In genomic region chr16:56681939-56682702, GRCh38 we compare ENCODE assay signal across 8 cellular contexts. TPM values are rescaled to one million over a fixed set of nuclear protein-coding genes. Genes with fewer than 3 reads are reported as not detected.
DNase-seq lines count a peak whose midpoint lies in the region; ATAC-seq, FAIRE-seq and TF ChIP-seq lines count a peak whose summit lies in the region.

Gene MT1X, plus strand, starts transcription at chr16:56682470. Its CDS starts 71 bp downstream, at chr16:56682541.

- H3K4me1 ChIP-seq in pancreas (peaks cover 0 to 15% (median 3%) of the 10 kb centered on the region in 3 donors), tibial artery (peaks cover 0 to 39% (median 10%) of the 10 kb centered on the region in 4 donors)

- FAIRE-seq in pancreas (lab: Jason Lieb, UNC), result no peak

- whole genome bisulfite sequencing in pancreas, 2 donors, result 1% methylated on average over 46 to 49 of the region's 49 CpGs

- TF ChIP-seq CTCF in GM10248 (IDR thresholded peaks at IDR 0.05; ENCODE audit: control extremely low read depth, extremely low read depth, low read depth, missing control alignments) (no peak), NB4 (IDR thresholded peaks at IDR 0.05; ENCODE audit: low read depth, low read length) (no peak), pancreas (IDR thresholded peaks at IDR 0.05) (no peak), tibial artery (IDR thresholded peaks at IDR 0.05) (no peak)

- peak within 1 kb of the TSS; percentile 94 for H3K4me3 Mint-ChIP-seq in activated naive CD8-positive, alpha-beta T cell

- H3K27ac ChIP-seq in pancreas, result peak within 1 kb of the TSS; percentile 20 to 80 (median 62)
- H3K27ac ChIP-seq in tibial artery, result peak within 1 kb of the TSS; percentile 87 to 88

- ATAC-seq in HG02571 (IDR thresholded peaks at IDR 0.05; ENCODE audit: unreplicated experiment), result peak; percentile 97
- peak; percentile 91 to 98 (median 92) for ATAC-seq in pancreas

- peak within 1 kb of the TSS; percentile 96 for H3K27ac Mint-ChIP-seq in activated naive CD8-positive, alpha-beta T cell

- POLR2A ChIA-PET in GM10248 (lab: Yijun Ruan, JAX), result no interaction called here

- H3K27me3 ChIP-seq in pancreas (no peaks in the 10 kb centered on the region), tibial artery (no peaks in the 10 kb centered on the region)

- H3K4me3 ChIP-seq in NB4 (ENCODE audit: low read depth, low read length), result peak within 1 kb of the TSS; percentile 77
- peak within 1 kb of the TSS; percentile 52 to 74 (median 68) for H3K4me3 ChIP-seq in pancreas
- H3K4me3 ChIP-seq in tibial artery, result peak within 1 kb of the TSS; percentile 80 to 82

- intact Hi-C loops in head of caudate nucleus (cut with DNase I) (no loop called here), pancreas (cut with DNase I) (no loop called here), tibial artery (cut with DNase I; ENCODE audit: low total_unique reads) (loop anchor here (5.0 kb wide), 1 partner anchor 75 kb away; the partner anchor contains the start of gene MT2A)

- no peaks in the 10 kb centered on the region for H3K9me3 Mint-ChIP-seq in activated naive CD8-positive, alpha-beta T cell (ENCODE audit: low read depth)

- H3K9me3 ChIP-seq in pancreas (no peaks in the 10 kb centered on the region), tibial artery (peaks cover 0 to 9% (median 0%) of the 10 kb centered on the region in 3 donors)

- H3K36me3 Mint-ChIP-seq in activated naive CD8-positive, alpha-beta T cell, result peaks cover 5% of the 10 kb centered on the region

- peaks cover 20% of the 10 kb centered on the region for H3K4me1 Mint-ChIP-seq in activated naive CD8-positive, alpha-beta T cell (ENCODE audit: low read depth)

- peak; percentile 76 for TF ChIP-seq POLR2A in NB4 (IDR thresholded peaks at IDR 0.05; ENCODE audit: extremely low read depth, insufficient read length)

- CTCF ChIA-PET in GM10248 (lab: Yijun Ruan, JAX), result interaction anchor here (2.5 kb wide), 1 partner anchor 20 kb away, joined by 17 read pairs; no protein-coding TSS in a partner anchor

- DNase-seq in GM10248 (ENCODE audit: extremely low spot score), result peak; percentile 90
- DNase-seq in NB4 (ENCODE audit: low read depth), result peak; percentile 92
- peak; percentile 90 for DNase-seq in SKM-1 treated with dmso at 0.1 percent for 144 hours (lab: John Stamatoyannopoulos, UW; ENCODE audit: unreplicated experiment)
- DNase-seq in head of caudate nucleus, result peak; percentile 75 to 98 (median 92)
- DNase-seq in pancreas, result peak; percentile 93 to 99 (median 97)
- peak; percentile 94 to 98 for DNase-seq in tibial artery

- H3K36me3 ChIP-seq in pancreas (no peaks in the 10 kb centered on the region), tibial artery (peaks cover 6 to 25% (median 14%) of the 10 kb centered on the region in 3 donors)

- no peaks in the 10 kb centered on the region for H3K27me3 Mint-ChIP-seq in activated naive CD8-positive, alpha-beta T cell

RNA-seq across cellular contexts. Expression of gene MT1X, which starts in this region (rescaled TPM):
- total RNA-seq in pancreas, result 100 to 1,000 TPM in 5 of 6 donors, 10 to 100 TPM in 1; 56.1 to 474 (median 227) TPM
- polyA plus RNA-seq in pancreas, result 100 to 1,000 TPM; 571 to 992 TPM

Comparison
In these comparisons a context has a peak if more than half of its experiments do, and no peak if none do; other contexts are left out.
1. Peak in every context shown above with its lines: DNase-seq, ATAC-seq, H3K4me3 ChIP-seq and H3K27ac ChIP-seq.